8 cellular contexts compared by ENCODE assay signal in genomic region chr1:59976194-59977074, GRCh38. TPM values are rescaled to one million over a fixed set of nuclear protein-coding genes. Genes with fewer than 3 reads are reported as not detected.
A peak's percentile ranks its signal among the peaks of the same experiment; 100 is the strongest.
DNase-seq lines count a peak whose midpoint lies in the region; ATAC-seq and TF ChIP-seq lines count a peak whose summit lies in the region.

No MANE protein-coding gene starts in this region.

- H3K27me3 Mint-ChIP-seq in activated CD8-positive, alpha-beta T cell treated with anti-CD3 and anti-CD28 coated beads, Interleukin-2, amount 10 ng/mL, durations not matched to agents 7 days and 5 days (ENCODE audit: low read depth): peaks cover 24% of the 10 kb centered on the region

- peak; percentile 93 for TF ChIP-seq CTCF in GM12872 (IDR thresholded peaks at IDR 0.05; ENCODE audit: insufficient read depth, low read depth, low read length)
- TF ChIP-seq CTCF in suprapubic skin (IDR thresholded peaks at IDR 0.05): peak; percentile 68 to 83

- TF ChIP-seq EP300 in suprapubic skin (IDR thresholded peaks at IDR 0.05): no peak

- H3K36me3 ChIP-seq in suprapubic skin: no peaks in the 10 kb centered on the region

- peaks cover 1% of the 10 kb centered on the region for H3K4me1 Mint-ChIP-seq in activated CD8-positive, alpha-beta T cell treated with anti-CD3 and anti-CD28 coated beads, Interleukin-2, amount 10 ng/mL, durations not matched to agents 7 days and 5 days (ENCODE audit: low read depth)

- H3K4me3 Mint-ChIP-seq in activated CD8-positive, alpha-beta T cell treated with anti-CD3 and anti-CD28 coated beads, Interleukin-2, amount 10 ng/mL, durations not matched to agents 7 days and 5 days: no peak overlapping the region

- H3K27ac Mint-ChIP-seq in activated CD8-positive, alpha-beta T cell treated with anti-CD3 and anti-CD28 coated beads, Interleukin-2, amount 10 ng/mL, durations not matched to agents 7 days and 5 days: no peak overlapping the region

- no peaks in the 10 kb centered on the region for H3K9me3 ChIP-seq in suprapubic skin

- no peak overlapping the region for H3K4me3 ChIP-seq in suprapubic skin

- no peaks in the 10 kb centered on the region for H3K9me3 Mint-ChIP-seq in activated CD8-positive, alpha-beta T cell treated with anti-CD3 and anti-CD28 coated beads, Interleukin-2, amount 10 ng/mL, durations not matched to agents 7 days and 5 days (ENCODE audit: insufficient read depth)

- no peaks in the 10 kb centered on the region for H3K36me3 Mint-ChIP-seq in activated CD8-positive, alpha-beta T cell treated with anti-CD3 and anti-CD28 coated beads, Interleukin-2, amount 10 ng/mL, durations not matched to agents 7 days and 5 days (ENCODE audit: low read depth)

- POLR2A ChIA-PET in activated CD8-positive, alpha-beta T cell treated with anti-CD3 and anti-CD28 coated beads, Interleukin-2, amount 10 ng/mL, durations not matched to agents 7 days and 5 days (lab: Charles Lee): no interaction called here

- H3K27me3 ChIP-seq in suprapubic skin: no peaks in the 10 kb centered on the region

- CTCF ChIA-PET in activated CD8-positive, alpha-beta T cell treated with anti-CD3 and anti-CD28 coated beads, Interleukin-2, amount 10 ng/mL, durations not matched to agents 7 days and 5 days (lab: Charles Lee): interaction anchor here (1.4 to 3.1 kb wide), 7 partner anchors 10 to 789 kb away, joined by 3 to 19 read pairs (median 7); no protein-coding TSS in a partner anchor

- no peak for TF ChIP-seq POLR2A in suprapubic skin (IDR thresholded peaks at IDR 0.05)

- DNase-seq in NCI-H510A treated with DMSO at 0.1 percent for 48 hours (lab: John Stamatoyannopoulos, UW) (peak; percentile 69), myocyte (ENCODE audit: low read depth) (peak; percentile 68), suprapubic skin (ENCODE audit: low spot score in 2 of 2) (peak in 1 of 2 donors; percentile 82)
- DNase-seq in activated CD8-positive, alpha-beta T cell treated with anti-CD3 and anti-CD28 coated beads, Interleukin-2, amount 10 ng/mL, durations not matched to agents 7 days and 5 days: peak; percentile 55

- 38% methylated on average over 19 of the region's 19 CpGs for whole genome bisulfite sequencing in suprapubic skin

- no peak overlapping the region for H3K27ac ChIP-seq in suprapubic skin

- peaks cover 10% of the 10 kb centered on the region for H3K4me1 ChIP-seq in suprapubic skin

- ATAC-seq in HG03354 (IDR thresholded peaks at IDR 0.05; ENCODE audit: poor library complexity, severe bottlenecking, unreplicated experiment) (peak; percentile 71), esophagus mucosa (peak; percentile 46), GM19463 (IDR thresholded peaks at IDR 0.05; ENCODE audit: unreplicated experiment) (no peak)
- ATAC-seq in activated CD8-positive, alpha-beta T cell treated with anti-CD3 and anti-CD28 coated beads, Interleukin-2, amount 10 ng/mL, durations not matched to agents 7 days and 5 days: peak; percentile 44

RNA-seq across cellular contexts. Expression of gene CYP2J2, which starts 49.9 kb away (rescaled TPM):
- total RNA-seq in activated CD8-positive, alpha-beta T cell treated with anti-CD3 and anti-CD28 coated beads, Interleukin-2, amount 10 ng/mL, durations not matched to agents 7 days and 5 days: 1 to 10 TPM; 2.7 to 3.1 TPM
- total RNA-seq in esophagus mucosa (8.8 TPM), myocyte (20.8 and 21.6 TPM in 2 replicates), suprapubic skin (10 to 100 TPM in 3 of 4 donors, 1 to 10 TPM in 1; 5.5 to 16.9 (median 14.8) TPM)
- polyA plus RNA-seq in myocyte (2012): 6.1 TPM
